16 cellular contexts compared by ENCODE assay signal in genomic region chr2:236538242-236538641, GRCh38. TPM values are rescaled to one million over a fixed set of nuclear protein-coding genes. Genes with fewer than 3 reads are reported as not detected.
DNase-seq lines count a peak whose midpoint lies in the region; ATAC-seq and TF ChIP-seq lines count a peak whose summit lies in the region.
"Had no signal": no experiment of that assay in that cellular context is flagged by ENCODE, and none has a peak within 500 bp of the region (broad histone marks: within the 10 kb centered on the region; RNA-seq: fewer than 3 reads in every experiment).

No MANE protein-coding gene starts in this region.

- TF ChIP-seq CTCF in tibial nerve (IDR thresholded peaks at IDR 0.05) (no peak), endodermal cell (conservative IDR thresholded peaks at IDR 0.05) (no peak)

- H3K4me1 Mint-ChIP-seq in activated naive CD4-positive, alpha-beta T cell treated with anti-CD3 and anti-CD28 coated beads, Interleukin-2, amount 10 ng/mL, durations not matched to agents 7 days and 5 days: peaks cover 65% of the 10 kb centered on the region
- H3K4me1 Mint-ChIP-seq in activated naive CD8-positive, alpha-beta T cell treated with anti-CD3 and anti-CD28 coated beads for 36 hours: peaks cover 48% of the 10 kb centered on the region
- peaks cover 23% of the 10 kb centered on the region for H3K4me1 Mint-ChIP-seq in endodermal cell

- no peaks in the 10 kb centered on the region for H3K36me3 ChIP-seq in tibial nerve
- H3K36me3 ChIP-seq in endodermal cell (ENCODE audit: control insufficient read depth, insufficient read depth, low read length): no peaks in the 10 kb centered on the region
- H3K36me3 ChIP-seq: WERI-Rb-1 had no signal

- peaks cover 8% of the 10 kb centered on the region for H3K27me3 Mint-ChIP-seq in activated naive CD4-positive, alpha-beta T cell treated with anti-CD3 and anti-CD28 coated beads, Interleukin-2, amount 10 ng/mL, durations not matched to agents 7 days and 5 days
- H3K27me3 Mint-ChIP-seq in activated naive CD8-positive, alpha-beta T cell treated with anti-CD3 and anti-CD28 coated beads for 36 hours: no peaks in the 10 kb centered on the region
- H3K27me3 Mint-ChIP-seq in endodermal cell (ENCODE audit: insufficient read depth): peaks cover 14% of the 10 kb centered on the region

- H3K27ac ChIP-seq in tibial nerve: peak overlapping the region in 3 of 4 donors; percentile 28 to 57 (median 50)
- no peak overlapping the region for H3K27ac ChIP-seq in endodermal cell (ENCODE audit: low read depth, low read length)
- H3K27ac ChIP-seq: WERI-Rb-1 had no signal

- TF ChIP-seq POLR2A in tibial nerve (IDR thresholded peaks at IDR 0.05): no peak

- CTCF ChIA-PET in activated naive CD4-positive, alpha-beta T cell treated with anti-CD3 and anti-CD28 coated beads, Interleukin-2, amount 10 ng/mL, durations not matched to agents 7 days and 5 days (lab: Charles Lee): interaction anchor here (1.0 to 3.9 kb wide), 3 partner anchors 17 to 31 kb away, joined by 4 to 23 read pairs (median 9); partner anchors contain the start of gene ACKR3

- peak overlapping the region; percentile 99 for H3K4me3 Mint-ChIP-seq in activated naive CD4-positive, alpha-beta T cell treated with anti-CD3 and anti-CD28 coated beads, Interleukin-2, amount 10 ng/mL, durations not matched to agents 7 days and 5 days
- H3K4me3 Mint-ChIP-seq in activated naive CD8-positive, alpha-beta T cell treated with anti-CD3 and anti-CD28 coated beads for 36 hours: peak overlapping the region; percentile 89
- no peak overlapping the region for H3K4me3 Mint-ChIP-seq in endodermal cell

- TF ChIP-seq EP300 in tibial nerve (IDR thresholded peaks at IDR 0.05): no peak

- H3K9ac ChIP-seq in endodermal cell (ENCODE audit: extremely low read depth, low read length, poor library complexity, severe bottlenecking): no peak overlapping the region

- H3K9me3 Mint-ChIP-seq in activated naive CD4-positive, alpha-beta T cell treated with anti-CD3 and anti-CD28 coated beads, Interleukin-2, amount 10 ng/mL, durations not matched to agents 7 days and 5 days: peaks cover 12% of the 10 kb centered on the region
- H3K9me3 Mint-ChIP-seq in activated naive CD8-positive, alpha-beta T cell treated with anti-CD3 and anti-CD28 coated beads for 36 hours: peaks cover 6% of the 10 kb centered on the region
- no peaks in the 10 kb centered on the region for H3K9me3 Mint-ChIP-seq in endodermal cell

- peak overlapping the region; percentile 94 for H3K27ac Mint-ChIP-seq in activated naive CD4-positive, alpha-beta T cell treated with anti-CD3 and anti-CD28 coated beads, Interleukin-2, amount 10 ng/mL, durations not matched to agents 7 days and 5 days
- peak overlapping the region; percentile 91 for H3K27ac Mint-ChIP-seq in activated naive CD8-positive, alpha-beta T cell treated with anti-CD3 and anti-CD28 coated beads for 36 hours
- no peak overlapping the region for H3K27ac Mint-ChIP-seq in endodermal cell

- H3K4me3 ChIP-seq in tibial nerve (peak overlapping the region in 2 of 4 donors; percentile 13 to 21), endodermal cell (ENCODE audit: low read length) (no peak overlapping the region)

- no peaks in the 10 kb centered on the region for H3K27me3 ChIP-seq in tibial nerve
- no peaks in the 10 kb centered on the region for H3K27me3 ChIP-seq in endodermal cell (ENCODE audit: control insufficient read depth, insufficient read depth, low read length, poor library complexity, severe bottlenecking)

- H3K9me3 ChIP-seq in tibial nerve: no peaks in the 10 kb centered on the region
- H3K9me3 ChIP-seq in endodermal cell (ENCODE audit: control insufficient read depth, low read length): no peaks in the 10 kb centered on the region

- 45 to 54% methylated on average over 5 of the region's 5 CpGs for WGBS in tibial nerve, 2 donors
- 89 to 100% methylated on average over 5 of the region's 5 CpGs for WGBS in endodermal cell (ENCODE audit: insufficient coverage in 1 of 2, insufficient read length in 1 of 2), 2 experiments

- peaks cover 39% of the 10 kb centered on the region for H3K36me3 Mint-ChIP-seq in activated naive CD4-positive, alpha-beta T cell treated with anti-CD3 and anti-CD28 coated beads, Interleukin-2, amount 10 ng/mL, durations not matched to agents 7 days and 5 days
- peaks cover 32% of the 10 kb centered on the region for H3K36me3 Mint-ChIP-seq in activated naive CD8-positive, alpha-beta T cell treated with anti-CD3 and anti-CD28 coated beads for 36 hours
- H3K36me3 Mint-ChIP-seq in endodermal cell (ENCODE audit: low read depth): no peaks in the 10 kb centered on the region

- peak; percentile 29 for DNase-seq in activated naive CD4-positive, alpha-beta T cell treated with anti-CD3 and anti-CD28 coated beads, Interleukin-2, amount 10 ng/mL, durations not matched to agents 7 days and 5 days
- DNase-seq in activated naive CD4-positive, alpha-beta T cell treated with Interleukin-2 at 50 U/mL for 16 hours: no peak
- peak; percentile 24 for DNase-seq in activated naive CD8-positive, alpha-beta T cell treated with anti-CD3 and anti-CD28 coated beads for 36 hours
- DNase-seq in tibial nerve (ENCODE audit: low spot score in 2 of 2) (no peak), endodermal cell (no peak), AG20443 (ENCODE audit: low spot score) (no peak), NCI-H510A treated with DMSO at 0.1 percent for 48 hours (lab: John Stamatoyannopoulos, UW) (no peak)
- DNase-seq: GDM1, hypothalamus, Karpas-422, mesendoderm, NCI-H2171, right cardiac atrium, RPMI8226, WERI-Rb-1 had no signal

- peak; percentile 45 for ATAC-seq in HG03175 (IDR thresholded peaks at IDR 0.05; ENCODE audit: unreplicated experiment)
- ATAC-seq: right cardiac atrium had no signal

- H3K4me1 ChIP-seq in tibial nerve (peaks cover 0 to 15% (median 5%) of the 10 kb centered on the region in 4 donors), endodermal cell (ENCODE audit: control insufficient read depth, insufficient read depth, low read length) (peaks cover 13% of the 10 kb centered on the region)

RNA-seq across cellular contexts. Expression of gene ACKR3, which starts 31.4 kb away (rescaled TPM):
- total RNA-seq in activated naive CD8-positive, alpha-beta T cell treated with anti-CD3 and anti-CD28 coated beads for 36 hours: 1 to 10 TPM; 1.3 to 1.5 TPM
- total RNA-seq in tibial nerve (10 to 100 TPM; 32.4 to 88.7 (median 55.0) TPM), endodermal cell (100 to 1,000 TPM in 1 of 2 donors, 10 to 100 TPM in 1; 76.9 to 110 TPM)
- 53.8 TPM for polyA plus RNA-seq in endodermal cell (2013, experiment 1 of 2)
- polyA plus RNA-seq in endodermal cell (2013, experiment 2 of 2): 66.2 TPM

Comparison
In these comparisons a context has a peak if more than half of its experiments do, and no peak if none do; other contexts are left out.
1. DNase-seq: peak in activated naive CD4-positive, alpha-beta T cell treated with anti-CD3 and anti-CD28 coated beads, Interleukin-2, amount 10 ng/mL, durations not matched to agents 7 days and 5 days (single experiment) and activated naive CD8-positive, alpha-beta T cell treated with anti-CD3 and anti-CD28 coated beads for 36 hours (single experiment); none in activated naive CD4-positive, alpha-beta T cell treated with Interleukin-2 at 50 U/mL for 16 hours (single experiment), tibial nerve (0 of 2), endodermal cell (single experiment), AG20443 (single experiment) and NCI-H510A treated with DMSO at 0.1 percent for 48 hours (single experiment).
2. RNA of gene ACKR3, which starts 31.4 kb away (total RNA-seq): 76.9 to 110 TPM in endodermal cell and 32.4 to 88.7 TPM in tibial nerve; 1.3 to 1.5 TPM in activated naive CD8-positive, alpha-beta T cell treated with anti-CD3 and anti-CD28 coated beads for 36 hours; every median in the first group is over 10 times any median in the second.